Comparison of ENCODE assay signal across 8 cellular contexts in the genomic region with DNA sequence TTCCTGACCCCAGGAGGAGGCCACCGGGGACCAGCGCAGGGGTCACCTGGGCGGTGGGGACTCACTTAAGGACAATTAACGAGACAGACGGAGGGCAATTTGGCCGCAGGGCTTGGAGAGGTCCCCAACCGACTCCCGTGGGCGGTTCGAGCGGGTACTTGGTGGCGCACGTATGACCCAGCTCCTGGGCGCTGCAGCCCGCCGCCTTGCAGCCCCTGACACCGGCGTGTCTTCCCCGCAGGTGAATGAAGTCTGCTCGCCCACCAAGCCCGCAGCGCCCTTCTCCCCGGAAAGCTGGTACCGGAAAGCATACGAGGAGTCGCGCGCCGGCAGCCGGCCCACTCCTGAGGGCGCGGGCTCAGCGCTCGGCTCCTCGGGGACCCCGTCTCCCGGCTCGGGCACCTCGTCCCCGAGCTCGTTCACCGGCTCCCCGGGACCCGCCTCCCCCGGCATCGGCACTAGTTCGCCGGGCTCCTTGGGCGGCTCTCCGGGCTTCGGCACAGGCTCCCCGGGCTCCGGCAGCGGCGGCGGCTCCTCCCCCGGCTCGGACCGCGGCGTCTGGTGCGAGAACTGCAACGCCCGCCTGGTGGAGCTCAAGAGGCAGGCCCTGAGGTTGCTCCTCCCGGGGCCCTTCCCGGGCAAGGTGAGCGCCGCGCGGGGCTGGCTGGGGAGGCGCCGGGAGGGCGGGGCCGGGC. TPM values are rescaled to one million over a fixed set of nuclear protein-coding genes. Genes with fewer than 3 reads are reported as not detected.
DNase-seq lines count a peak whose midpoint lies in the region; ATAC-seq, FAIRE-seq and TF ChIP-seq lines count a peak whose summit lies in the region.

No MANE protein-coding gene starts in this region.

- peak overlapping the region; percentile 65 for H3K4me3 ChIP-seq in fibroblast of mammary gland (ENCODE audit: control insufficient read depth, low read depth, low read length)

- no peak for FAIRE-seq in RCC 7860 (lab: Jason Lieb, UNC)

- ATAC-seq in GM21723 (IDR thresholded peaks at IDR 0.05; ENCODE audit: unreplicated experiment): peak; percentile 94
- peak; percentile 75 to 84 (median 78) for ATAC-seq in natural killer cell
- ATAC-seq in stimulated activated naive B cell treated with anti-CD40 and anti-IgM and Interleukin-4, amounts not matched to agents 10 μg/mL and 1 μg/mL and 100 μg/mL, for 72 hours (replicated peaks): peak; percentile 86 to 87

- peak; percentile 98 for DNase-seq in DMS53 (lab: John Stamatoyannopoulos, UW)
- peak; percentile 90 for DNase-seq in KBM-7
- DNase-seq in RCC 7860 (ENCODE audit: low spot score): peak; percentile 80
- peak; percentile 78 for DNase-seq in activated T-helper 1 cell treated with anti-CD3 and anti-CD28 coated beads, Interleukin-12 subunit alpha, Interleukin-12 subunit beta, Interleukin-2, Interleukin-4 antibody, amounts not matched to agents 30 ng/mL and 10 ng/mL and 1 ng/mL, durations not matched to agents 14 hours and 24 hours and 36 hours (ENCODE audit: low spot score)
- peak; percentile 65 for DNase-seq in fibroblast of mammary gland (ENCODE audit: low read depth)
- peak; percentile 64 for DNase-seq in natural killer cell
- DNase-seq in stimulated activated naive B cell treated with anti-CD40 and anti-IgM and Interleukin-4, amounts not matched to agents 10 μg/mL and 1 μg/mL and 100 μg/mL, for 72 hours: peak; percentile 83

- H3K27me3 Mint-ChIP-seq in activated T-helper 1 cell treated with anti-CD3 and anti-CD28 coated beads, Interleukin-12 subunit alpha, Interleukin-12 subunit beta, Interleukin-2, Interleukin-4 antibody, amounts not matched to agents 30 ng/mL and 10 ng/mL and 1 ng/mL, durations not matched to agents 14 hours and 24 hours and 36 hours (ENCODE audit: insufficient read depth): peaks cover 62% of the 10 kb centered on the region
- H3K27me3 Mint-ChIP-seq in natural killer cell (ENCODE audit: low read depth in 2 of 2): peaks cover 40 to 52% of the 10 kb centered on the region in 2 donors
- peaks cover 46 to 76% of the 10 kb centered on the region in 2 donors for H3K27me3 Mint-ChIP-seq in stimulated activated naive B cell treated with anti-CD40 and anti-IgM and Interleukin-4, amounts not matched to agents 10 μg/mL and 1 μg/mL and 100 μg/mL, for 72 hours

- no peak overlapping the region for H3K27ac Mint-ChIP-seq in activated T-helper 1 cell treated with anti-CD3 and anti-CD28 coated beads, Interleukin-12 subunit alpha, Interleukin-12 subunit beta, Interleukin-2, Interleukin-4 antibody, amounts not matched to agents 30 ng/mL and 10 ng/mL and 1 ng/mL, durations not matched to agents 14 hours and 24 hours and 36 hours
- no peak overlapping the region for H3K27ac Mint-ChIP-seq in natural killer cell
- peak overlapping the region; percentile 47 for H3K27ac Mint-ChIP-seq in stimulated activated naive B cell treated with anti-CD40 and anti-IgM and Interleukin-4, amounts not matched to agents 10 μg/mL and 1 μg/mL and 100 μg/mL, for 72 hours

- in situ Hi-C loops in KBM-7 (cut with MboI; ENCODE audit: low pct_unique_long_range_greater_than_20kb, low sequenced_read_pairs): loop anchor here (25.0 kb wide), 1 partner anchor 831 kb away; no protein-coding TSS in a partner anchor

- no peaks in the 10 kb centered on the region for H3K9me3 Mint-ChIP-seq in activated T-helper 1 cell treated with anti-CD3 and anti-CD28 coated beads, Interleukin-12 subunit alpha, Interleukin-12 subunit beta, Interleukin-2, Interleukin-4 antibody, amounts not matched to agents 30 ng/mL and 10 ng/mL and 1 ng/mL, durations not matched to agents 14 hours and 24 hours and 36 hours
- H3K9me3 Mint-ChIP-seq in natural killer cell: no peaks in the 10 kb centered on the region
- H3K9me3 Mint-ChIP-seq in stimulated activated naive B cell treated with anti-CD40 and anti-IgM and Interleukin-4, amounts not matched to agents 10 μg/mL and 1 μg/mL and 100 μg/mL, for 72 hours: peaks cover 4 to 7% of the 10 kb centered on the region in 2 donors

- peak overlapping the region; percentile 77 for H3K4me3 Mint-ChIP-seq in activated T-helper 1 cell treated with anti-CD3 and anti-CD28 coated beads, Interleukin-12 subunit alpha, Interleukin-12 subunit beta, Interleukin-2, Interleukin-4 antibody, amounts not matched to agents 30 ng/mL and 10 ng/mL and 1 ng/mL, durations not matched to agents 14 hours and 24 hours and 36 hours
- peak overlapping the region; percentile 89 for H3K4me3 Mint-ChIP-seq in natural killer cell
- peak overlapping the region; percentile 82 to 86 for H3K4me3 Mint-ChIP-seq in stimulated activated naive B cell treated with anti-CD40 and anti-IgM and Interleukin-4, amounts not matched to agents 10 μg/mL and 1 μg/mL and 100 μg/mL, for 72 hours

- TF ChIP-seq CTCF in fibroblast of mammary gland (conservative IDR thresholded peaks at IDR 0.05; ENCODE audit: control insufficient read depth, insufficient read depth, low read depth, low read length) (peak; percentile 47), natural killer cell (IDR thresholded peaks at IDR 0.05) (peak; percentile 57)

- peaks cover 13% of the 10 kb centered on the region for H3K4me1 Mint-ChIP-seq in activated T-helper 1 cell treated with anti-CD3 and anti-CD28 coated beads, Interleukin-12 subunit alpha, Interleukin-12 subunit beta, Interleukin-2, Interleukin-4 antibody, amounts not matched to agents 30 ng/mL and 10 ng/mL and 1 ng/mL, durations not matched to agents 14 hours and 24 hours and 36 hours (ENCODE audit: low read depth)
- peaks cover 13 to 36% of the 10 kb centered on the region in 2 donors for H3K4me1 Mint-ChIP-seq in natural killer cell
- peaks cover 14 to 35% of the 10 kb centered on the region in 2 donors for H3K4me1 Mint-ChIP-seq in stimulated activated naive B cell treated with anti-CD40 and anti-IgM and Interleukin-4, amounts not matched to agents 10 μg/mL and 1 μg/mL and 100 μg/mL, for 72 hours

- intact Hi-C loops in activated T-helper 1 cell treated with anti-CD3 and anti-CD28 coated beads, Interleukin-12 subunit alpha, Interleukin-12 subunit beta, Interleukin-2, Interleukin-4 antibody, amounts not matched to agents 30 ng/mL and 10 ng/mL and 1 ng/mL, durations not matched to agents 14 hours and 24 hours and 36 hours (cut with micrococcal nuclease): loop anchor here (1.0 to 10.0 kb wide), 7 partner anchors 291 to 1539 kb away; partner anchors contain the start of gene HNRNPU
- intact Hi-C loops in natural killer cell (cut with micrococcal nuclease): loop anchor here (10.0 kb wide), 4 partner anchors 229 to 1339 kb away; no protein-coding TSS in a partner anchor

- no peaks in the 10 kb centered on the region for H3K36me3 Mint-ChIP-seq in activated T-helper 1 cell treated with anti-CD3 and anti-CD28 coated beads, Interleukin-12 subunit alpha, Interleukin-12 subunit beta, Interleukin-2, Interleukin-4 antibody, amounts not matched to agents 30 ng/mL and 10 ng/mL and 1 ng/mL, durations not matched to agents 14 hours and 24 hours and 36 hours (ENCODE audit: low read depth)
- H3K36me3 Mint-ChIP-seq in natural killer cell: no peaks in the 10 kb centered on the region
- peaks cover 0 to 2% of the 10 kb centered on the region in 2 donors for H3K36me3 Mint-ChIP-seq in stimulated activated naive B cell treated with anti-CD40 and anti-IgM and Interleukin-4, amounts not matched to agents 10 μg/mL and 1 μg/mL and 100 μg/mL, for 72 hours

RNA-seq across cellular contexts. Expression of gene KIF26B, which starts 1.4 kb away (rescaled TPM):
- 0.07 and 0.13 TPM in 2 replicates for total RNA-seq in activated T-helper 1 cell treated with anti-CD3 and anti-CD28 coated beads, Interleukin-12 subunit alpha, Interleukin-12 subunit beta, Interleukin-2, Interleukin-4 antibody, amounts not matched to agents 30 ng/mL and 10 ng/mL and 1 ng/mL, durations not matched to agents 14 hours and 24 hours and 36 hours
- total RNA-seq in natural killer cell: under 1 TPM; 0.16 to 0.96 (median 0.18) TPM

Comparison
In these comparisons a context has a peak if more than half of its experiments do, and no peak if none do; other contexts are left out.
1. Peak in every context shown above with its lines: DNase-seq, ATAC-seq and H3K4me3 ChIP-seq.